ENCODE assay signal across 24 cellular contexts in the genomic region with DNA sequence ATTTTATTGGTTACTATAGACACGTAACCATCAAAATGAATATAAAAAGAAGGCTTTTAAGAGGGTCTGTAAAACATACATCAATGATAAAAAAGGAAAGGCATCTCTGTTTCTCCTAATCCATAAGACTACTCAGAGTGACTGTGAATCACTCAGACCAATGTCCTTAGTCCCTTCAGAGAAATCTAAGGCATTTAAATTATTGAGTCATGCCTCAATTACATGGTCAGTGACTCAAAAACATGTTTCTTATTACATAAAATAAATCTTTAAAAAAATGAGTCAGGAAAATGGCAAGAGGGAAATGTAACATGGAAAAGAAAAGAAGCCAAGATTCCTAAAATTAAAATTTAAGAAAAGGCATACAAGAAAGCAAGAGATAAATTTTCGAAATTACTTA.
DNase-seq lines count a peak whose midpoint lies in the region; ATAC-seq, FAIRE-seq and TF ChIP-seq lines count a peak whose summit lies in the region.
"Had no signal": no experiment of that assay in that cellular context is flagged by ENCODE, and none has a peak within 500 bp of the region (broad histone marks: within the 10 kb centered on the region; RNA-seq: fewer than 3 reads in every experiment).

No MANE protein-coding gene starts in this region.

- no TSS peak for BruUV-seq in IMR-90 (replicated peaks; lab: Mats Ljungman, UMichigan)

- TF ChIP-seq POLR2A in IMR-90 (IDR thresholded peaks at IDR 0.05; ENCODE audit: low read depth, low read length) = no peak

- no peaks in the 10 kb centered on the region for H3K9me1 ChIP-seq in IMR-90 (ENCODE audit: insufficient read depth, low read length)
- no peaks in the 10 kb centered on the region for H3K9me1 ChIP-seq in keratinocyte (ENCODE audit: control insufficient read depth, extremely low read depth, insufficient read depth, low read length)

- H3K27me3 ChIP-seq in IMR-90 (ENCODE audit: control insufficient read depth, insufficient read depth, low read length) (no peaks in the 10 kb centered on the region), astrocyte (ENCODE audit: insufficient read depth, low read length) (no peaks in the 10 kb centered on the region), keratinocyte (ENCODE audit: control insufficient read depth, extremely low read depth, insufficient read depth, low read length) (no peaks in the 10 kb centered on the region), left ventricle myocardium inferior (ENCODE audit: low read depth) (no peaks in the 10 kb centered on the region)
- H3K27me3 ChIP-seq: esophagus muscularis mucosa, pancreas, sigmoid colon, thyroid gland had no signal

- H2BK5ac ChIP-seq in IMR-90 (ENCODE audit: low read depth, low read length, poor library complexity, severe bottlenecking) = no peak overlapping the region

- dilution Hi-C loops in IMR-90 (cut with HindIII; ENCODE audit: low sequenced_read_pairs, unreplicated experiment) (no loop called here), keratinocyte (cut with MboI; ENCODE audit: extremely low pct_ligation_motif_present, low sequenced_read_pairs) (no loop called here)

- H2AFZ ChIP-seq in IMR-90 (replicated peaks; ENCODE audit: low read length, poor library complexity) = no peak overlapping the region
- no peak overlapping the region for H2AFZ ChIP-seq in astrocyte (ENCODE audit: low read depth, low read length)
- H2AFZ ChIP-seq in keratinocyte (ENCODE audit: control insufficient read depth, low read length) = no peak overlapping the region

- H3K36me3 Mint-ChIP-seq in astrocyte (ENCODE audit: low read depth, unreplicated experiment) = no peaks in the 10 kb centered on the region
- H3K36me3 Mint-ChIP-seq: activated CD8-positive, alpha-beta memory T cell treated with anti-CD3 and anti-CD28 coated beads, Interleukin-2, amount 10 ng/mL, durations not matched to agents 7 days and 5 days; memory B cell; naive B cell had no signal

- no peak overlapping the region for H3K18ac ChIP-seq in IMR-90 (ENCODE audit: low read depth, low read length)

- H2BK120ac ChIP-seq in IMR-90 (ENCODE audit: low read depth, low read length) = no peak overlapping the region

- H3K4ac ChIP-seq in IMR-90 (ENCODE audit: low read depth, low read length) = no peak overlapping the region

- H3K27me3 Mint-ChIP-seq in astrocyte (ENCODE audit: low read depth, unreplicated experiment) = no peaks in the 10 kb centered on the region
- H3K27me3 Mint-ChIP-seq: activated CD8-positive, alpha-beta memory T cell treated with anti-CD3 and anti-CD28 coated beads, Interleukin-2, amount 10 ng/mL, durations not matched to agents 7 days and 5 days; memory B cell; naive B cell had no signal

- H3K23ac ChIP-seq in IMR-90 (ENCODE audit: low read depth, low read length) = no peak overlapping the region

- H3K4me3 Mint-ChIP-seq in astrocyte (ENCODE audit: unreplicated experiment) = no peak overlapping the region
- H3K4me3 Mint-ChIP-seq: activated CD8-positive, alpha-beta memory T cell treated with anti-CD3 and anti-CD28 coated beads, Interleukin-2, amount 10 ng/mL, durations not matched to agents 7 days and 5 days; memory B cell; naive B cell had no signal

- no peak overlapping the region for H2BK20ac ChIP-seq in IMR-90 (ENCODE audit: low read depth, low read length)

- H2AK5ac ChIP-seq in IMR-90 (ENCODE audit: low read depth, low read length) = no peak overlapping the region

- no peaks in the 10 kb centered on the region for H3K9me3 Mint-ChIP-seq in astrocyte (ENCODE audit: unreplicated experiment)
- H3K9me3 Mint-ChIP-seq: memory B cell, naive B cell had no signal

- H4K5ac ChIP-seq in IMR-90 (ENCODE audit: low read depth, low read length) = no peak overlapping the region

- no peak overlapping the region for H2BK15ac ChIP-seq in IMR-90 (ENCODE audit: low read depth, low read length)

- no peak overlapping the region for H3K27ac Mint-ChIP-seq in astrocyte (ENCODE audit: unreplicated experiment)
- H3K27ac Mint-ChIP-seq: activated CD8-positive, alpha-beta memory T cell treated with anti-CD3 and anti-CD28 coated beads, Interleukin-2, amount 10 ng/mL, durations not matched to agents 7 days and 5 days; memory B cell; naive B cell had no signal

- no peak overlapping the region for H4K91ac ChIP-seq in IMR-90 (ENCODE audit: insufficient read depth, low read depth, low read length)

- H4K20me1 ChIP-seq in IMR-90 (ENCODE audit: insufficient read depth, low read length) = no peaks in the 10 kb centered on the region
- H4K20me1 ChIP-seq in astrocyte (ENCODE audit: insufficient read depth, low read length) = no peaks in the 10 kb centered on the region
- H4K20me1 ChIP-seq in keratinocyte (ENCODE audit: control insufficient read depth, extremely low read depth, insufficient read depth, low read length) = no peaks in the 10 kb centered on the region

- H2AK9ac ChIP-seq in IMR-90 (replicated peaks; ENCODE audit: low read depth, low read length, poor library complexity) = no peak overlapping the region

- no peak overlapping the region for H3K4me3 ChIP-seq in IMR-90 (ENCODE audit: insufficient read depth, low read depth, low read length)
- H3K4me3 ChIP-seq in astrocyte (ENCODE audit: insufficient read depth, low read depth, low read length) = no peak overlapping the region
- H3K4me3 ChIP-seq in keratinocyte (ENCODE audit: control insufficient read depth in 2 of 3, extremely low read depth in 1 of 3, insufficient read depth in 2 of 3, low read depth in 1 of 3, low read length in 3 of 3) = no peak overlapping the region
- no peak overlapping the region for H3K4me3 ChIP-seq in left ventricle myocardium inferior
- H3K4me3 ChIP-seq: esophagus muscularis mucosa, pancreas, sigmoid colon, thyroid gland had no signal

- H3K9me3 ChIP-seq in IMR-90 (ENCODE audit: control insufficient read depth, insufficient read depth, low read length) (no peaks in the 10 kb centered on the region), astrocyte (ENCODE audit: insufficient read depth, low read depth, low read length) (no peaks in the 10 kb centered on the region), keratinocyte (ENCODE audit: control insufficient read depth, low read depth, low read length) (no peaks in the 10 kb centered on the region), left ventricle myocardium inferior (replicated peaks) (no peaks in the 10 kb centered on the region)
- H3K9me3 ChIP-seq: esophagus muscularis mucosa, pancreas, sigmoid colon, thyroid gland had no signal

- WGBS in IMR-90 (ENCODE audit: extremely low coverage in 2 of 2, insufficient read length in 1 of 2), 2 experiments = no CpG with 5 or more reads among the region's 2 CpGs

- TF ChIP-seq CTCF in IMR-90 (conservative IDR thresholded peaks at IDR 0.05; ENCODE audit: low read depth, low read length) (no peak), astrocyte (IDR thresholded peaks at IDR 0.05; ENCODE audit: insufficient read depth, low read depth, low read length) (no peak), keratinocyte (optimal IDR thresholded peaks at IDR 0.05 in 1 of 3, IDR thresholded peaks at IDR 0.05 in 1 of 3, conservative IDR thresholded peaks at IDR 0.05 in 1 of 3; ENCODE audit: extremely low read depth in 1 of 3, insufficient read depth in 2 of 3, low read length in 3 of 3) (no peak), left ventricle myocardium inferior (IDR thresholded peaks at IDR 0.05; ENCODE audit: borderline replicate concordance) (no peak)

- H3K79me1 ChIP-seq in IMR-90 (ENCODE audit: low read depth in 1 of 2, low read length in 2 of 2) = no peaks in the 10 kb centered on the region

- H3K4me1 Mint-ChIP-seq in astrocyte (ENCODE audit: low read depth, unreplicated experiment) = peaks cover 2% of the 10 kb centered on the region
- H3K4me1 Mint-ChIP-seq: activated CD8-positive, alpha-beta memory T cell treated with anti-CD3 and anti-CD28 coated beads, Interleukin-2, amount 10 ng/mL, durations not matched to agents 7 days and 5 days; memory B cell; naive B cell had no signal

- CTCF ChIA-PET in IMR-90 (lab: Yijun Ruan, JAX) = no interaction called here

- DNase-seq in Daoy (ENCODE audit: low read depth) = peak; percentile 16
- DNase-seq in IMR-90 = peak; percentile 3
- peak; percentile 47 for DNase-seq in astrocyte (ENCODE audit: low read depth)
- peak; percentile 5 for DNase-seq in keratinocyte (ENCODE audit: low read depth, low spot score)
- no peak for DNase-seq in NCI-H187 treated with DMSO at 0.1 percent for 48 hours (lab: John Stamatoyannopoulos, UW)
- DNase-seq in HT-29 (ENCODE audit: low spot score) = no peak
- DNase-seq in left ventricle myocardium inferior = no peak
- DNase-seq: activated CD4-positive, alpha-beta T cell treated with anti-CD3 and anti-CD28 coated beads for 48 hours; activated CD8-positive, alpha-beta memory T cell treated with anti-CD3 and anti-CD28 coated beads, Interleukin-2, amount 10 ng/mL, durations not matched to agents 7 days and 5 days; AML-193; COR-L47; H7; kidney; naive B cell; NCI-H187; NCI-H446 treated with DMSO at 0.1 percent for 48 hours; pancreas; sigmoid colon; stimulated activated naive CD4-positive, alpha-beta T cell; thyroid gland had no signal

- intact Hi-C loops in IMR-90 (cut with micrococcal nuclease) (no loop called here), left ventricle myocardium inferior (cut with micrococcal nuclease) (no loop called here)

- no peak overlapping the region for H3K27ac ChIP-seq in IMR-90 (ENCODE audit: insufficient read depth, low read length)
- H3K27ac ChIP-seq in astrocyte (ENCODE audit: low read depth, low read length) = no peak overlapping the region
- no peak overlapping the region for H3K27ac ChIP-seq in keratinocyte (ENCODE audit: control insufficient read depth, insufficient read depth, low read length)
- no peak overlapping the region for H3K27ac ChIP-seq in left ventricle myocardium inferior (replicated peaks)
- H3K27ac ChIP-seq: esophagus muscularis mucosa, pancreas, sigmoid colon, thyroid gland had no signal

- no peak overlapping the region for H4K8ac ChIP-seq in IMR-90 (ENCODE audit: low read depth in 2 of 2, low read length in 2 of 2)

- POLR2A ChIA-PET in IMR-90 (lab: Charles Lee; ENCODE audit: unreplicated experiment) = no interaction called here

- H3K36me3 ChIP-seq in IMR-90 (ENCODE audit: control insufficient read depth, insufficient read depth, low read length) = no peaks in the 10 kb centered on the region
- H3K36me3 ChIP-seq in astrocyte (ENCODE audit: insufficient read depth, low read length) = no peaks in the 10 kb centered on the region
- H3K36me3 ChIP-seq in keratinocyte (ENCODE audit: control insufficient read depth in 2 of 2, extremely low read depth in 1 of 2, insufficient read depth in 2 of 2, low read length in 2 of 2) = no peaks in the 10 kb centered on the region
- no peaks in the 10 kb centered on the region for H3K36me3 ChIP-seq in left ventricle myocardium inferior
- H3K36me3 ChIP-seq: esophagus muscularis mucosa, pancreas, sigmoid colon, thyroid gland had no signal

- ATAC-seq in IMR-90 (ENCODE audit: low read depth) (no peak), GM18873 (IDR thresholded peaks at IDR 0.05; ENCODE audit: low FRiP score, unreplicated experiment) (no peak)
- ATAC-seq: activated CD8-positive, alpha-beta memory T cell treated with anti-CD3 and anti-CD28 coated beads, Interleukin-2, amount 10 ng/mL, durations not matched to agents 7 days and 5 days; pancreas; Right ventricle myocardium inferior had no signal

- in situ Hi-C loops in IMR-90 (cut with MboI; ENCODE audit: low sequenced_read_pairs) = no loop called here

- no peak for TF ChIP-seq RAD21 in IMR-90 (IDR thresholded peaks at IDR 0.05; ENCODE audit: low read length)

- H3K79me2 ChIP-seq in astrocyte (ENCODE audit: insufficient read depth, low read length) = no peaks in the 10 kb centered on the region
- H3K79me2 ChIP-seq in keratinocyte (ENCODE audit: control insufficient read depth, insufficient read depth, low read length) = no peaks in the 10 kb centered on the region

- FAIRE-seq in astrocyte (lab: Jason Lieb, UNC) = no peak
- FAIRE-seq in keratinocyte (lab: Jason Lieb, UNC) = no peak

- H3K9ac ChIP-seq in IMR-90 (ENCODE audit: low read depth, low read length) = no peak overlapping the region
- H3K9ac ChIP-seq in astrocyte (ENCODE audit: low read length) = no peak overlapping the region
- H3K9ac ChIP-seq in keratinocyte (ENCODE audit: control insufficient read depth, extremely low read depth, insufficient read depth, low read length) = no peak overlapping the region

- H3K14ac ChIP-seq in IMR-90 (replicated peaks; ENCODE audit: low read depth, low read length) = no peak overlapping the region

- H3K4me2 ChIP-seq in IMR-90 (ENCODE audit: low read depth, low read length) (no peak overlapping the region), astrocyte (ENCODE audit: low read length) (no peak overlapping the region), keratinocyte (ENCODE audit: control insufficient read depth, extremely low read depth, insufficient read depth, low read depth, low read length) (no peak overlapping the region)

- no peaks in the 10 kb centered on the region for H3K4me1 ChIP-seq in IMR-90 (ENCODE audit: control insufficient read depth, insufficient read depth, low read length)
- no peaks in the 10 kb centered on the region for H3K4me1 ChIP-seq in astrocyte (ENCODE audit: insufficient read depth, low read length)
- H3K4me1 ChIP-seq in keratinocyte (ENCODE audit: control insufficient read depth, extremely low read depth, insufficient read depth, low read length) = no peaks in the 10 kb centered on the region
- no peaks in the 10 kb centered on the region for H3K4me1 ChIP-seq in left ventricle myocardium inferior
- H3K4me1 ChIP-seq: esophagus muscularis mucosa, pancreas, sigmoid colon, thyroid gland had no signal

- no peak overlapping the region for H3K56ac ChIP-seq in IMR-90 (ENCODE audit: extremely low read depth, insufficient read depth, low read length)

Comparison
In these comparisons a context has a peak if more than half of its experiments do, and no peak if none do; other contexts are left out.
1. DNase-seq: peak in Daoy (single experiment), IMR-90 (single experiment), astrocyte (single experiment) and keratinocyte (single experiment); none in NCI-H187 treated with DMSO at 0.1 percent for 48 hours (single experiment), HT-29 (single experiment) and left ventricle myocardium inferior (single experiment).